ENCODE assay signal across 8 cellular contexts in the genomic region with DNA sequence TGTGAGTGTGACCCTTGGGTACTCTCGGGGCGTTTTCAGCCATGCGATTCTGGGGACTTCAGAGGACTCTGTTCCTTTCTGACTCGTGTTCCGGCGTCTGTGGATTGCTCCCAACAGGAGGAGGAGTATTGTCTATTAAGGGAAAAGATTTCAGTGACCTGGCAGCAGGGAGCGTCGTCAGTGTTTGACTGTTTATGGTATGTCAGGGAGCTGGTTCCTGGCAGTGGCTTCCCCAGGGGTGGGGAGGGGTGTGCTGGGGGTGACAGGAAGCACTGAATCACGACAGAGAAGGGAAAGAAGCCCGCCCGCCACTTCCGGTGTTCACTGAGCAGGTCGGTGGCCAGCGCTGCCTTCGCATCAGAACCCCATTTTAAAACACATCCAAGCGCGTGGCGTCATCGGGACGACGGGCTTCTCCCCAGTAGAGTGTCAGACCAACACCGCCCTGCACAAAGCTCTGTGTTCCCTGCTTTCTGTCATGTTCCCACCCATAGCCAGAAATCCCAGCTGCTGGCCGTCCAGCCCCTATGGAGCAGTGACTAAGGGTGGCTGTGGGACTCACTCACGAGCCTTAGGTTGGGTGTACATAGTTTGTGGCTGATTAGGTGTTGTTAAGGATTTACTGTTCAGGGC. TPM values are rescaled to one million over a fixed set of nuclear protein-coding genes. Genes with fewer than 3 reads are reported as not detected.
A peak's percentile ranks its signal among the peaks of the same experiment; 100 is the strongest.
DNase-seq lines count a peak whose midpoint lies in the region; ATAC-seq and TF ChIP-seq lines count a peak whose summit lies in the region.

No MANE protein-coding gene starts in this region.

- H3K27me3 ChIP-seq in brain microvascular endothelial cell (replicated peaks), result no peaks in the 10 kb centered on the region

- H3K36me3 ChIP-seq in brain microvascular endothelial cell (replicated peaks), result peaks cover 30% of the 10 kb centered on the region

- ATAC-seq in GM19351 (IDR thresholded peaks at IDR 0.05; ENCODE audit: unreplicated experiment), result peak; percentile 49

- no peak overlapping the region for H3K4me3 ChIP-seq in brain microvascular endothelial cell (ENCODE audit: low read depth, low read length)

- no peak for TF ChIP-seq CTCF in brain microvascular endothelial cell (IDR thresholded peaks at IDR 0.05; ENCODE audit: low read depth, low read length, missing control alignments)

- H3K27ac ChIP-seq in brain microvascular endothelial cell, result peak overlapping the region; percentile 99

- peak; percentile 4 for DNase-seq in T-helper 9 cell
- peak; percentile 93 for DNase-seq in brain microvascular endothelial cell
- DNase-seq in mesenteric fat pad (ENCODE audit: low spot score), result peak; percentile 93
- peak; percentile 38 to 53 for DNase-seq in stimulated activated CD8-positive, alpha-beta memory T cell treated with anti-CD3 and anti-CD28 coated beads, Interleukin-15, amount 100 ng/mL, for 48 hours (ENCODE audit: low read depth in 2 of 2)
- no peak for DNase-seq in cortex of kidney (lab: John Stamatoyannopoulos, UW)
- no peak for DNase-seq in amniotic stem cell (lab: John Stamatoyannopoulos, UW)
- no peak for DNase-seq in DMS53 treated with DMSO at 0.1 percent for 48 hours (lab: John Stamatoyannopoulos, UW; ENCODE audit: unreplicated experiment)

- in situ Hi-C loops in brain microvascular endothelial cell (cut with HindIII; ENCODE audit: low pct_ligation_motif_present, low sequenced_read_pairs), result no loop called here

RNA-seq across cellular contexts. Expression of a gene that starts 33.8 kb away (rescaled TPM):
- total RNA-seq in mesenteric fat pad, result 1,333 TPM

RNA-seq across cellular contexts. Expression of a gene that starts 34.0 kb away (rescaled TPM):
- total RNA-seq in mesenteric fat pad, result 1,996 TPM

Comparison
In these comparisons a context has a peak if more than half of its experiments do, and no peak if none do; other contexts are left out.
1. DNase-seq: peak in T-helper 9 cell (single experiment), brain microvascular endothelial cell (single experiment), mesenteric fat pad (single experiment) and stimulated activated CD8-positive, alpha-beta memory T cell treated with anti-CD3 and anti-CD28 coated beads, Interleukin-15, amount 100 ng/mL, for 48 hours (2 of 2); none in cortex of kidney (single experiment), amniotic stem cell (single experiment) and DMS53 treated with DMSO at 0.1 percent for 48 hours (single experiment).